ENCODE assay signal across 8 cellular contexts in genomic region chr11:73178092-73178539, GRCh38. TPM values are rescaled to one million over a fixed set of nuclear protein-coding genes. Genes with fewer than 3 reads are reported as not detected.
A peak's percentile ranks its signal among the peaks of the same experiment; 100 is the strongest.
DNase-seq lines count a peak whose midpoint lies in the region; ATAC-seq, FAIRE-seq and TF ChIP-seq lines count a peak whose summit lies in the region.

No MANE protein-coding gene starts in this region.

- no peak overlapping the region for H4K5ac ChIP-seq in H1 (ENCODE audit: insufficient read length, low read depth, low read length)

- H3K23me2 ChIP-seq in H1 (ENCODE audit: low read depth, low read length): no peaks in the 10 kb centered on the region

- no peak overlapping the region for H3K4ac ChIP-seq in H1 (replicated peaks; ENCODE audit: insufficient read length, low read depth, low read length)

- H2BK12ac ChIP-seq in H1 (ENCODE audit: low read depth, low read length): no peak overlapping the region

- no peak overlapping the region for H3K9ac ChIP-seq in H1 (replicated peaks in 1 of 4; ENCODE audit: extremely low read depth in 1 of 4, low read depth in 3 of 4, low read length in 3 of 4)

- H3K9me3 ChIP-seq in H1 (ENCODE audit: insufficient read depth in 2 of 2, low read depth in 1 of 2, low read length in 1 of 2) (no peaks in the 10 kb centered on the region), mucosa of descending colon (no peaks in the 10 kb centered on the region)

- peak; percentile 32 for FAIRE-seq in H1 (lab: Jason Lieb, UNC)

- H3K79me1 ChIP-seq in H1 (ENCODE audit: low read depth, low read length): no peaks in the 10 kb centered on the region

- no peak for TF ChIP-seq EP300 in H1 (IDR thresholded peaks at IDR 0.05; ENCODE audit: borderline replicate concordance in 1 of 2, low read depth in 2 of 2, low read length in 2 of 2)

- no peak overlapping the region for H2BK5ac ChIP-seq in H1 (ENCODE audit: low read depth, low read length)

- POLR2A ChIA-PET in H1 (lab: Charles Lee; ENCODE audit: partially characterized antibody): interaction anchor here (0.6 to 1.1 kb wide), 2 partner anchors 9 to 256 kb away, joined by 3 read pairs; no protein-coding TSS in a partner anchor

- no peak overlapping the region for H2BK15ac ChIP-seq in H1 (ENCODE audit: low read length)

- intact Hi-C loops in mucosa of descending colon (cut with DNase I, micrococcal nuclease): loop anchor here in 1 of 2 donors (2.0 kb wide), 1 partner anchor 347 kb away; no protein-coding TSS in a partner anchor

- no peak overlapping the region for H3K4me2 ChIP-seq in H1 (ENCODE audit: insufficient read depth in 1 of 2, low read depth in 2 of 2, low read length in 2 of 2)

- H3K23ac ChIP-seq in H1 (ENCODE audit: insufficient read length): no peak overlapping the region

- peak; percentile 66 for DNase-seq in NK-92 treated with Interleukin-12 subunit alpha and Interleukin-12 subunit beta, amount 100 ng/mL, for 24 hours (lab: John Stamatoyannopoulos, UW)
- DNase-seq in NK-92 (lab: John Stamatoyannopoulos, UW; ENCODE audit: unreplicated experiment) (no peak), NCI-H748 (lab: John Stamatoyannopoulos, UW; ENCODE audit: unreplicated experiment) (peak; percentile 66), H1 (ENCODE audit: low read depth in 1 of 2, low spot score in 2 of 2) (peak; percentile 60 to 81), mucosa of descending colon (peak; percentile 84 to 86 (median 84))
- DNase-seq in activated CD8-positive, alpha-beta memory T cell treated with anti-CD3 and anti-CD28 coated beads for 1 hour (ENCODE audit: extremely low read depth in 1 of 2, low read depth in 1 of 2): peak; percentile 58 to 63
- DNase-seq in stimulated activated CD8-positive, alpha-beta memory T cell treated with anti-CD3 and anti-CD28 coated beads, Interleukin-2, amount 100 ng/mL, for 1 hour (ENCODE audit: low read depth in 2 of 2): peak; percentile 43 to 64

- H2BK20ac ChIP-seq in H1 (ENCODE audit: low read length): no peak overlapping the region

- H3K27me3 ChIP-seq in H1 (replicated peaks in 1 of 4; ENCODE audit: control insufficient read depth in 3 of 4, extremely low read depth in 1 of 4, insufficient read depth in 3 of 4, low read length in 3 of 4): no peaks in the 10 kb centered on the region

- H3K4me3 ChIP-seq in H1 (ENCODE audit: extremely low read depth in 1 of 4, insufficient read depth in 2 of 4, low read depth in 3 of 4, low read length in 4 of 4): no peak overlapping the region
- no peak overlapping the region for H3K4me3 ChIP-seq in mucosa of descending colon

- no peaks in the 10 kb centered on the region for H4K20me1 ChIP-seq in H1 (replicated peaks in 1 of 2; ENCODE audit: control insufficient read depth in 1 of 2, insufficient read depth in 2 of 2, low read length in 2 of 2)

- no peak overlapping the region for H2BK120ac ChIP-seq in H1 (replicated peaks; ENCODE audit: low read depth, low read length)

- no peak for TF ChIP-seq POLR2A in H1 (IDR thresholded peaks at IDR 0.05; ENCODE audit: control extremely low read depth in 1 of 2, low read depth in 2 of 2, low read length in 2 of 2)

- H2AK5ac ChIP-seq in H1 (ENCODE audit: low read depth, low read length): no peak overlapping the region

- WGBS in H1 (ENCODE audit: extremely low coverage in 1 of 2, insufficient coverage in 1 of 2, insufficient read length in 1 of 2, insufficient replicate concordance in 2 of 2, low coverage in 1 of 2, low lambda C conversion rate in 2 of 2, missing lambda C conversion rate in 1 of 2), 2 experiments: 41% methylated on average over 9 of the region's 9 CpGs; no CpG with 5 or more reads in 1 of the 2 experiments

- ATAC-seq in HG03139 (IDR thresholded peaks at IDR 0.05; ENCODE audit: unreplicated experiment) (peak; percentile 65), mucosa of descending colon (peak; percentile 75)

- H3K56ac ChIP-seq in H1 (replicated peaks; ENCODE audit: insufficient read length, low read depth, low read length): no peak overlapping the region

- H2AFZ ChIP-seq in H1 (ENCODE audit: low read length): no peak overlapping the region

- CTCF ChIA-PET in H1 (lab: Charles Lee; ENCODE audit: partially characterized antibody): interaction anchor here (0.6 to 9.4 kb wide), 62 partner anchors 7 to 578 kb away, joined by 3 to 258 read pairs (median 5); partner anchors contain the start of genes FCHSD2 and P2RY2

- TF ChIP-seq CTCF in H1 (IDR thresholded peaks at IDR 0.05; ENCODE audit: control extremely low read depth in 1 of 3, insufficient read depth in 1 of 3, low read depth in 1 of 3, low read length in 3 of 3) (peak; percentile 90 to 93 (median 91)), mucosa of descending colon (IDR thresholded peaks at IDR 0.05) (no peak)

- no peaks in the 10 kb centered on the region for H3K4me1 ChIP-seq in H1 (replicated peaks in 1 of 4; ENCODE audit: control insufficient read depth in 3 of 4, insufficient read depth in 4 of 4, low read length in 3 of 4)
- H3K4me1 ChIP-seq in mucosa of descending colon (ENCODE audit: low read depth): peaks cover 16% of the 10 kb centered on the region

- no peak overlapping the region for H3K18ac ChIP-seq in H1 (ENCODE audit: extremely low read depth, low read length)

- TF ChIP-seq RAD21 in H1 (IDR thresholded peaks at IDR 0.05 in 1 of 2, conservative IDR thresholded peaks at IDR 0.05 in 1 of 2; ENCODE audit: low read depth in 2 of 2, low read length in 2 of 2): peak; percentile 99 to 100

- H3K14ac ChIP-seq in H1 (ENCODE audit: insufficient read length): no peak overlapping the region

- H4K8ac ChIP-seq in H1 (ENCODE audit: extremely low read depth, insufficient read depth, low read length): no peak overlapping the region

- no peak overlapping the region for H4K91ac ChIP-seq in H1 (replicated peaks; ENCODE audit: insufficient read length, low read length)

- H3K79me2 ChIP-seq in H1 (ENCODE audit: control insufficient read depth in 1 of 2, insufficient read depth in 2 of 2, low read length in 2 of 2): no peaks in the 10 kb centered on the region

- no peaks in the 10 kb centered on the region for H3K36me3 ChIP-seq in H1 (ENCODE audit: control insufficient read depth in 2 of 4, insufficient read depth in 4 of 4, low read length in 3 of 4)
- H3K36me3 ChIP-seq in mucosa of descending colon (ENCODE audit: low read depth): no peaks in the 10 kb centered on the region

- H3K27ac ChIP-seq in H1 (ENCODE audit: low read depth, low read length): no peak overlapping the region

TF ChIP-seq in H1, 55 proteins besides CTCF, POLR2A, EP300 and RAD21:
- TF ChIP-seq SIN3A (conservative IDR thresholded peaks at IDR 0.05 in 1 of 2, IDR thresholded peaks at IDR 0.05 in 1 of 2; ENCODE audit: low read depth in 1 of 2, low read length in 2 of 2) (0 out of 4 replicates have a peak, but pooled peaks of 1 of the 2 experiments have one; percentile 29), TCF12 (IDR thresholded peaks at IDR 0.05; ENCODE audit: low read depth, low read length) (0 out of 2 replicates have a peak, but pooled peaks have one; percentile 11), HDAC6 (IDR thresholded peaks at IDR 0.05; ENCODE audit: low read depth, low read length) (no peak), TEAD4 (IDR thresholded peaks at IDR 0.05; ENCODE audit: low read depth, low read length) (peak; percentile 49; the same call in 1 of the 2 replicates), EZH2 (IDR thresholded peaks at IDR 0.05; ENCODE audit: low read depth, low read length, severe bottlenecking) (no peak), ASH2L (IDR thresholded peaks at IDR 0.05; ENCODE audit: low read length) (no peak), CREB1 (IDR thresholded peaks at IDR 0.05) (no peak), TAF7 (optimal IDR thresholded peaks at IDR 0.05; ENCODE audit: borderline replicate concordance, low read depth, low read length) (no peak), GABPA (IDR thresholded peaks at IDR 0.05; ENCODE audit: borderline replicate concordance, insufficient read depth, low read length) (no peak), POU5F1 (IDR thresholded peaks at IDR 0.05; ENCODE audit: low read depth, low read length) (no peak), KDM4A (IDR thresholded peaks at IDR 0.05; ENCODE audit: low read depth, low read length, severe bottlenecking) (no peak), JUND (IDR thresholded peaks at IDR 0.05; ENCODE audit: low read length) (no peak)
TF ChIP-seq in H1: peak in this region for 3.

RNA-seq across cellular contexts. Expression of gene FCHSD2, which starts 36.0 kb away (rescaled TPM):
- 7.8 and 9.2 TPM in 2 replicates for total RNA-seq in H1 (2021; fragmentation: NEBNext Ultra II Directional; extraction: Animal tissue kit (Norgen Biotek cat#: 25700))
- polyA plus RNA-seq in H1 (2011; rRNA removed): 3.0 and 4.1 TPM in 2 replicates
- polyA plus RNA-seq in H1 (2011; cell fraction: cytosol; rRNA removed): 4.8 TPM
- 6.5 TPM for polyA plus RNA-seq in H1 (2011; cell fraction: nucleus; rRNA removed)
- polyA plus RNA-seq in H1 (2012, experiment 1 of 2): 4.8 to 6.8 TPM (median 5.9 TPM) in 4 replicates
- 1.1 TPM for polyA plus RNA-seq in H1 (2012, experiment 2 of 2)
- polyA plus RNA-seq in H1 (2013, experiment 1 of 2): 4.2 TPM
- polyA plus RNA-seq in H1 (2013, experiment 2 of 2): 4.0 TPM
- 4.0 and 6.5 TPM in 2 replicates for polyA minus RNA-seq in H1 (2011; rRNA and poly(A)+ RNA removed)
- polyA minus RNA-seq in H1 (2011; cell fraction: cytosol; rRNA and poly(A)+ RNA removed): 4.1 TPM
- 8.1 TPM for polyA minus RNA-seq in H1 (2011; cell fraction: nucleus; rRNA and poly(A)+ RNA removed)
- total RNA-seq in mucosa of descending colon: 10 to 100 TPM; 15.7 to 41.6 (median 21.6) TPM

RNA-seq across cellular contexts. Expression of gene P2RY2, which starts 40.0 kb away (rescaled TPM):
- total RNA-seq in H1 (2021; fragmentation: NEBNext Ultra II Directional; extraction: Animal tissue kit (Norgen Biotek cat#: 25700)): 1.0 and 1.2 TPM in 2 replicates
- polyA plus RNA-seq in H1 (2011; rRNA removed): 1.5 and 2.6 TPM in 2 replicates
- 1.4 TPM for polyA plus RNA-seq in H1 (2011; cell fraction: cytosol; rRNA removed)
- polyA plus RNA-seq in H1 (2011; cell fraction: nucleus; rRNA removed): 1.6 TPM
- 0.21 to 0.75 TPM (median 0.57 TPM) in 4 replicates for polyA plus RNA-seq in H1 (2012, experiment 1 of 2)
- polyA plus RNA-seq in H1 (2012, experiment 2 of 2): 0.63 TPM
- 0.93 TPM for polyA plus RNA-seq in H1 (2013, experiment 1 of 2)
- 0.85 TPM for polyA plus RNA-seq in H1 (2013, experiment 2 of 2)
- polyA minus RNA-seq in H1 (2011; rRNA and poly(A)+ RNA removed): 1.4 and 1.5 TPM in 2 replicates
- polyA minus RNA-seq in H1 (2011; cell fraction: cytosol; rRNA and poly(A)+ RNA removed): 0.66 TPM
- polyA minus RNA-seq in H1 (2011; cell fraction: nucleus; rRNA and poly(A)+ RNA removed): 2.7 TPM
- 10 to 100 TPM in 2 of 3 donors, 1 to 10 TPM in 1; 7.6 to 20.6 (median 14.5) TPM for total RNA-seq in mucosa of descending colon
